Comparison of ENCODE assay signal across 10 cellular contexts in the genomic region with DNA sequence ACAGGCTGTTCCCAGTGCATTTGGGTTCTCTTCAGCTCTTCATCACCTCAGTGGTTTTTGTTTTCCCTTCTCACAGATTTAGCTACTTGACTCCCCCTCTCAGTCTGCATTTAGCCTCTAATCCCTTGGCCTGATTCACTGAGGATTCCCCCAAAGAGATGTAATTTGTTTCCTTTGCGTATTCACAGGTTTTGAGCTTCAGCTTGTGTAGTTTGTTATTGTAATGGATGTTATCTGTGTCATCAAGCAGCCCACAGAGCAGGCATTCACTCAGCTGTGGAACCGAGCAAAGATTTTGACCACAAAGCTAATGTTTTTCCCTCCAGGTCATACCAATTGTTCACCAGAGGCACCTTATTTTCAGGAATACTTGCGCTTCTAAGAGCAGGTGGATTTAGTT. TPM values are rescaled to one million over a fixed set of nuclear protein-coding genes. Genes with fewer than 3 reads are reported as not detected.
A peak's percentile ranks its signal among the peaks of the same experiment; 100 is the strongest.
DNase-seq lines count a peak whose midpoint lies in the region; ATAC-seq and TF ChIP-seq lines count a peak whose summit lies in the region.
"Had no signal": no experiment of that assay in that cellular context is flagged by ENCODE, and none has a peak within 500 bp of the region (broad histone marks: within the 10 kb centered on the region; RNA-seq: fewer than 3 reads in every experiment).

No MANE protein-coding gene starts in this region.

- no peak overlapping the region for H3K27ac ChIP-seq in smooth muscle cell (ENCODE audit: low read depth)
- no peak overlapping the region for H3K27ac ChIP-seq in CD4-positive, alpha-beta memory T cell (ENCODE audit: low read depth, low read length)

- no peak overlapping the region for H3K4me3 Mint-ChIP-seq in glutamatergic neuron (ENCODE audit: unreplicated experiment)
- H3K4me3 Mint-ChIP-seq in CD4-positive, alpha-beta memory T cell: no peak overlapping the region
- H3K4me3 Mint-ChIP-seq in activated CD8-positive, alpha-beta memory T cell treated with anti-CD3 and anti-CD28 coated beads, Interleukin-2, amount 10 ng/mL, durations not matched to agents 7 days and 5 days: no peak overlapping the region
- H3K4me3 Mint-ChIP-seq: T-helper 2 cell treated with Interferon-gamma antibody and Interleukin-4, amounts not matched to agents 5 μg/mL and 100 μg/mL, for 36 hours had no signal

- H3F3A ChIP-seq in smooth muscle cell (ENCODE audit: low read depth): peaks cover 20% of the 10 kb centered on the region

- H3K4me2 ChIP-seq in smooth muscle cell: peak overlapping the region; percentile 12

- no peaks in the 10 kb centered on the region for H3K79me2 ChIP-seq in smooth muscle cell (ENCODE audit: low read depth)

- no peak overlapping the region for H3K4me3 ChIP-seq in adipocyte (ENCODE audit: low read length)
- no peak overlapping the region for H3K4me3 ChIP-seq in smooth muscle cell
- H3K4me3 ChIP-seq in CD4-positive, alpha-beta memory T cell (ENCODE audit: low read length in 2 of 2): no peak overlapping the region

- POLR2A ChIA-PET in CD4-positive, alpha-beta memory T cell (lab: Charles Lee; ENCODE audit: partially characterized antibody): no interaction called here

- DNase-seq in HK-2 (ENCODE audit: unreplicated experiment): peak; percentile 42
- DNase-seq in adipocyte (ENCODE audit: low read depth): peak; percentile 36
- no peak for DNase-seq in glutamatergic neuron
- DNase-seq in smooth muscle cell (lab: John Stamatoyannopoulos, UW; ENCODE audit: unreplicated experiment): no peak
- no peak for DNase-seq in CD4-positive, alpha-beta memory T cell
- no peak for DNase-seq in activated CD8-positive, alpha-beta memory T cell treated with anti-CD3 and anti-CD28 coated beads, Interleukin-2, amount 10 ng/mL, durations not matched to agents 7 days and 5 days
- DNase-seq: NCI-H2171, RPMI8226 had no signal

- H3K9ac ChIP-seq in adipocyte (ENCODE audit: low read length) (no peak overlapping the region), smooth muscle cell (ENCODE audit: low read depth) (no peak overlapping the region)

- peaks cover 10% of the 10 kb centered on the region for H3K4me1 ChIP-seq in adipocyte (ENCODE audit: control insufficient read depth, insufficient read depth, low read length)
- peaks cover 57% of the 10 kb centered on the region for H3K4me1 ChIP-seq in smooth muscle cell (ENCODE audit: low read depth)
- no peaks in the 10 kb centered on the region for H3K4me1 ChIP-seq in CD4-positive, alpha-beta memory T cell (ENCODE audit: insufficient read depth, low read length)

- intact Hi-C loops in CD4-positive, alpha-beta memory T cell (cut with micrococcal nuclease): no loop called here

- H3K27me3 ChIP-seq in adipocyte (replicated peaks; ENCODE audit: control insufficient read depth, insufficient read depth, low read length) (no peaks in the 10 kb centered on the region), smooth muscle cell (ENCODE audit: low read depth) (no peaks in the 10 kb centered on the region)
- H3K27me3 ChIP-seq in CD4-positive, alpha-beta memory T cell (ENCODE audit: insufficient read depth, low read length): no peaks in the 10 kb centered on the region

- H3K4me1 Mint-ChIP-seq in glutamatergic neuron (ENCODE audit: low read depth, unreplicated experiment): peaks cover 2% of the 10 kb centered on the region
- no peaks in the 10 kb centered on the region for H3K4me1 Mint-ChIP-seq in CD4-positive, alpha-beta memory T cell
- H3K4me1 Mint-ChIP-seq in activated CD8-positive, alpha-beta memory T cell treated with anti-CD3 and anti-CD28 coated beads, Interleukin-2, amount 10 ng/mL, durations not matched to agents 7 days and 5 days: no peaks in the 10 kb centered on the region

- no peaks in the 10 kb centered on the region for H3K36me3 ChIP-seq in adipocyte (ENCODE audit: control insufficient read depth, insufficient read depth, low read length, severe bottlenecking)
- H3K36me3 ChIP-seq in smooth muscle cell (ENCODE audit: low read depth): no peaks in the 10 kb centered on the region
- H3K36me3 ChIP-seq in CD4-positive, alpha-beta memory T cell (ENCODE audit: insufficient read depth, low read length): no peaks in the 10 kb centered on the region

- no peaks in the 10 kb centered on the region for H3K27me3 Mint-ChIP-seq in glutamatergic neuron (ENCODE audit: unreplicated experiment)
- peaks cover 0 to 2% of the 10 kb centered on the region in 2 donors for H3K27me3 Mint-ChIP-seq in CD4-positive, alpha-beta memory T cell
- peaks cover 35% of the 10 kb centered on the region for H3K27me3 Mint-ChIP-seq in activated CD8-positive, alpha-beta memory T cell treated with anti-CD3 and anti-CD28 coated beads, Interleukin-2, amount 10 ng/mL, durations not matched to agents 7 days and 5 days

- H2AFZ ChIP-seq in smooth muscle cell (ENCODE audit: low read depth): no peak overlapping the region

- H3K9me3 Mint-ChIP-seq in glutamatergic neuron (ENCODE audit: unreplicated experiment): no peaks in the 10 kb centered on the region
- no peaks in the 10 kb centered on the region for H3K9me3 Mint-ChIP-seq in CD4-positive, alpha-beta memory T cell
- H3K9me3 Mint-ChIP-seq in activated CD8-positive, alpha-beta memory T cell treated with anti-CD3 and anti-CD28 coated beads, Interleukin-2, amount 10 ng/mL, durations not matched to agents 7 days and 5 days (ENCODE audit: low read depth): no peaks in the 10 kb centered on the region
- H3K9me3 Mint-ChIP-seq: T-helper 2 cell treated with Interferon-gamma antibody and Interleukin-4, amounts not matched to agents 5 μg/mL and 100 μg/mL, for 36 hours had no signal

- H4K20me1 ChIP-seq in smooth muscle cell (ENCODE audit: low read depth): no peaks in the 10 kb centered on the region

- no peaks in the 10 kb centered on the region for H3K36me3 Mint-ChIP-seq in glutamatergic neuron (ENCODE audit: unreplicated experiment)
- H3K36me3 Mint-ChIP-seq in CD4-positive, alpha-beta memory T cell: no peaks in the 10 kb centered on the region
- H3K36me3 Mint-ChIP-seq in activated CD8-positive, alpha-beta memory T cell treated with anti-CD3 and anti-CD28 coated beads, Interleukin-2, amount 10 ng/mL, durations not matched to agents 7 days and 5 days: no peaks in the 10 kb centered on the region

- no peaks in the 10 kb centered on the region for H3K9me3 ChIP-seq in adipocyte (ENCODE audit: control insufficient read depth, low read length)
- H3K9me3 ChIP-seq in smooth muscle cell (replicated peaks; ENCODE audit: low read depth): no peaks in the 10 kb centered on the region
- H3K9me3 ChIP-seq in CD4-positive, alpha-beta memory T cell (ENCODE audit: control insufficient read depth in 1 of 2, low read length in 2 of 2): no peaks in the 10 kb centered on the region

- peak overlapping the region; percentile 53 for H3K27ac Mint-ChIP-seq in glutamatergic neuron (ENCODE audit: unreplicated experiment)
- no peak overlapping the region for H3K27ac Mint-ChIP-seq in CD4-positive, alpha-beta memory T cell
- H3K27ac Mint-ChIP-seq in activated CD8-positive, alpha-beta memory T cell treated with anti-CD3 and anti-CD28 coated beads, Interleukin-2, amount 10 ng/mL, durations not matched to agents 7 days and 5 days: no peak overlapping the region
- H3K27ac Mint-ChIP-seq: T-helper 2 cell treated with Interferon-gamma antibody and Interleukin-4, amounts not matched to agents 5 μg/mL and 100 μg/mL, for 36 hours had no signal

- no peak for ATAC-seq in GM18520 (IDR thresholded peaks at IDR 0.05; ENCODE audit: unreplicated experiment)
- no peak for ATAC-seq in activated CD8-positive, alpha-beta memory T cell treated with anti-CD3 and anti-CD28 coated beads, Interleukin-2, amount 10 ng/mL, durations not matched to agents 7 days and 5 days

- CTCF ChIA-PET in CD4-positive, alpha-beta memory T cell (lab: Charles Lee; ENCODE audit: partially characterized antibody): interaction anchor here (1.1 kb wide), 1 partner anchor 1084 kb away, joined by 3 read pairs; no protein-coding TSS in a partner anchor
- CTCF ChIA-PET in activated CD8-positive, alpha-beta memory T cell treated with anti-CD3 and anti-CD28 coated beads, Interleukin-2, amount 10 ng/mL, durations not matched to agents 7 days and 5 days (lab: Charles Lee): no interaction called here

- TF ChIP-seq CTCF in glutamatergic neuron (IDR thresholded peaks at IDR 0.05; ENCODE audit: partially characterized antibody, unreplicated experiment): no peak
- TF ChIP-seq CTCF in smooth muscle cell (IDR thresholded peaks at IDR 0.05; ENCODE audit: borderline replicate concordance, insufficient read depth, poor library complexity, severe bottlenecking): no peak

- 24% methylated on average over 3 of the region's 3 CpGs for WGBS in smooth muscle cell (ENCODE audit: low lambda C conversion rate)

RNA-seq across cellular contexts. Expression of a gene that starts 6.4 kb away (rescaled TPM):
- total RNA-seq in glutamatergic neuron (ENCODE audit: unreplicated experiment): 12.4 TPM
- 8.4 and 9.3 TPM in 2 replicates for total RNA-seq in smooth muscle cell
- polyA plus RNA-seq in smooth muscle cell: 4.2 and 9.7 TPM in 2 replicates
- 1 to 10 TPM; 1.3 to 1.9 TPM for total RNA-seq in CD4-positive, alpha-beta memory T cell
- polyA plus RNA-seq in CD4-positive, alpha-beta memory T cell: under 1 TPM in 1 of 2 donors, not detected in 1; 0.15 TPM
- total RNA-seq in activated CD8-positive, alpha-beta memory T cell treated with anti-CD3 and anti-CD28 coated beads, Interleukin-2, amount 10 ng/mL, durations not matched to agents 7 days and 5 days: 1 to 10 TPM in 1 of 2 experiments, under 1 TPM in 1; 0.79 to 1.3 TPM

Comparison
In these comparisons a context has a peak if more than half of its experiments do, and no peak if none do; other contexts are left out.
1. DNase-seq: peak in HK-2 (single experiment) and adipocyte (single experiment); none in glutamatergic neuron (single experiment), smooth muscle cell (single experiment), CD4-positive, alpha-beta memory T cell (0 of 5) and activated CD8-positive, alpha-beta memory T cell treated with anti-CD3 and anti-CD28 coated beads, Interleukin-2, amount 10 ng/mL, durations not matched to agents 7 days and 5 days (single experiment).